8 cellular contexts compared by ENCODE assay signal in genomic region chr18:9475643-9476580, GRCh38. TPM values are rescaled to one million over a fixed set of nuclear protein-coding genes. Genes with fewer than 3 reads are reported as not detected.
A peak's percentile ranks its signal among the peaks of the same experiment; 100 is the strongest.
DNase-seq lines count a peak whose midpoint lies in the region; ATAC-seq and TF ChIP-seq lines count a peak whose summit lies in the region.

No MANE protein-coding gene starts in this region.

- TF ChIP-seq POLR2A in adrenal gland (IDR thresholded peaks at IDR 0.05), result peak in 1 of 2 donors; percentile 71

- H3K27me3 ChIP-seq in heart right ventricle, result no peaks in the 10 kb centered on the region
- no peaks in the 10 kb centered on the region for H3K27me3 ChIP-seq in SJCRH30
- no peaks in the 10 kb centered on the region for H3K27me3 ChIP-seq in adrenal gland

- H3K9me3 ChIP-seq in heart right ventricle (no peaks in the 10 kb centered on the region), SJCRH30 (replicated peaks) (no peaks in the 10 kb centered on the region), adrenal gland (replicated peaks in 1 of 3) (no peaks in the 10 kb centered on the region)

- peaks cover 0 to 29% (median 22%) of the 10 kb centered on the region in 9 donors for H3K4me1 ChIP-seq in heart right ventricle
- H3K4me1 ChIP-seq in SJCRH30, result no peaks in the 10 kb centered on the region
- H3K4me1 ChIP-seq in adrenal gland (replicated peaks in 1 of 2), result peaks cover 6 to 13% of the 10 kb centered on the region in 2 donors

- peak overlapping the region; percentile 63 to 98 (median 92) for H3K4me3 ChIP-seq in heart right ventricle
- peak overlapping the region; percentile 71 for H3K4me3 ChIP-seq in SJCRH30
- H3K4me3 ChIP-seq in adrenal gland, result peak overlapping the region; percentile 50 to 94 (median 84)

- peak in 1 of 8 donors; percentile 1 for ATAC-seq in heart right ventricle
- peak; percentile 23 for ATAC-seq in HG03095 (IDR thresholded peaks at IDR 0.05; ENCODE audit: unreplicated experiment)
- no peak for ATAC-seq in GM21528 (IDR thresholded peaks at IDR 0.05; ENCODE audit: low FRiP score, unreplicated experiment)

- 0 to 1% methylated on average over 53 to 59 of the region's 59 CpGs for WGBS in heart right ventricle, 2 donors
- WGBS in adrenal gland, 4 donors, result 0 to 1% (median 0%) methylated on average over 13 to 59 of the region's 59 CpGs

- H3K27ac ChIP-seq in heart right ventricle (peak overlapping the region in 9 of 10 donors; percentile 82 to 97 (median 93)), SJCRH30 (peak overlapping the region; percentile 27; the same call in 1 of the 2 replicates), adrenal gland (peak overlapping the region; percentile 51 to 95 (median 88))

- DNase-seq in heart right ventricle (peak in 1 of 2 donors; percentile 38), cardiac septum (ENCODE audit: low spot score) (no peak), SJCRH30 (peak in 1 of 2 experiments; percentile 23), adrenal gland (peak in 4 of 7 donors; percentile 9 to 67 (median 34)), inferior parietal cortex (ENCODE audit: extremely low spot score) (peak; percentile 22)
- peak; percentile 65 for DNase-seq in stimulated activated CD4-positive, alpha-beta T cell treated with anti-CD3 and anti-CD28 coated beads, Interleukin-4, amount 100 ng/mL, for 24 hours

- H3K36me3 ChIP-seq in heart right ventricle (peaks cover 0 to 24% (median 0%) of the 10 kb centered on the region in 9 donors), SJCRH30 (no peaks in the 10 kb centered on the region), adrenal gland (replicated peaks in 1 of 2) (no peaks in the 10 kb centered on the region)

- intact Hi-C loops in heart right ventricle (cut with DNase I), result loop anchor here in 3 of 10 donors (2.0 to 10.0 kb wide), 4 partner anchors 59 to 374 kb away; partner anchors contain the start of genes NDUFV2 (in 1 of the 3) and TWSG1 (in 1 of the 3)
- intact Hi-C loops in cardiac septum (cut with DNase I), result loop anchor here (5.0 to 10.0 kb wide), 3 partner anchors 41 to 331 kb away; partner anchors contain the start of gene TWSG1
- intact Hi-C loops in adrenal gland (cut with DNase I), result no loop called here

- TF ChIP-seq CTCF in heart right ventricle (IDR thresholded peaks at IDR 0.05) (no peak), adrenal gland (IDR thresholded peaks at IDR 0.05) (no peak)

RNA-seq across cellular contexts. Expression of gene RALBP1, which starts 0.6 kb away (rescaled TPM):
- total RNA-seq in heart right ventricle (10 to 100 TPM; 39.3 to 53.8 (median 41.8) TPM), cardiac septum (51.0 TPM), adrenal gland (10 to 100 TPM; 36.7 to 59.4 (median 44.8) TPM)
- polyA plus RNA-seq in heart right ventricle (10 to 100 TPM; 23.1 to 29.9 TPM), adrenal gland (10 to 100 TPM; 22.5 to 56.9 (median 24.6) TPM)
- total RNA-seq in SJCRH30 (2014; rRNA removed; shearing (Covaris generic)), result 29.7 and 34.7 TPM in 2 replicates

Comparison
In these comparisons a context has a peak if more than half of its experiments do, and no peak if none do; other contexts are left out.
1. H3K27ac ChIP-seq: peak in every context shown above with its lines; median percentile 93 in heart right ventricle; 88 in adrenal gland; 27 in SJCRH30.